In genomic region chr20:34298294-34298784, GRCh38 we compare ENCODE assay signal across 12 cellular contexts. TPM values are rescaled to one million over a fixed set of nuclear protein-coding genes. Genes with fewer than 3 reads are reported as not detected.
DNase-seq lines count a peak whose midpoint lies in the region; ATAC-seq and TF ChIP-seq lines count a peak whose summit lies in the region.
"Not testable (repeated sequence)": the region's sequence is repeated elsewhere in the genome, so short reads cannot be mapped to it uniquely, and the experiment has no call there.
"Had no signal": no experiment of that assay in that cellular context is flagged by ENCODE, and none has a peak within 500 bp of the region (broad histone marks: within the 10 kb centered on the region; RNA-seq: fewer than 3 reads in every experiment).

No MANE protein-coding gene starts in this region.

- not testable (repeated sequence) for H3K27ac Mint-ChIP-seq in GM23338, nephron

- H3K36me3 ChIP-seq in GM23338 (ENCODE audit: insufficient read depth) (peaks cover 15% of the 10 kb centered on the region), OCI-LY3 (replicated peaks; ENCODE audit: low read depth, low read length) (peaks cover 52% of the 10 kb centered on the region), ascending aorta (peaks cover 6 to 14% of the 10 kb centered on the region in 2 donors), gastroesophageal sphincter (peaks cover 0 to 26% of the 10 kb centered on the region in 2 donors), spleen (peaks cover 0 to 24% (median 8%) of the 10 kb centered on the region in 6 donors)
- H3K36me3 ChIP-seq in colonic mucosa = not testable (repeated sequence)

- not testable (repeated sequence) for H3K9me3 Mint-ChIP-seq in GM23338, nephron

- H3K27me3 ChIP-seq in GM23338 (ENCODE audit: insufficient read depth); OCI-LY3 (ENCODE audit: low read depth, low read length); ascending aorta; colonic mucosa; gastroesophageal sphincter; spleen (replicated peaks in 1 of 7): not testable (repeated sequence)

- H4K20me1 ChIP-seq in GM23338 (replicated peaks; ENCODE audit: insufficient read depth) (peaks cover 62% of the 10 kb centered on the region), OCI-LY3 (ENCODE audit: insufficient read depth, low read length) (peaks cover 48% of the 10 kb centered on the region)

- H3K4me3 Mint-ChIP-seq in GM23338, nephron: not testable (repeated sequence)

- H3K9me2 ChIP-seq in GM23338 (ENCODE audit: insufficient read depth) = not testable (repeated sequence)

- TF ChIP-seq POLR2A in gastroesophageal sphincter (IDR thresholded peaks at IDR 0.05); spleen (IDR thresholded peaks at IDR 0.05): not testable (repeated sequence)

- not testable (repeated sequence) for H3K9me3 ChIP-seq in OCI-LY3 (ENCODE audit: insufficient read depth, low read length); ascending aorta; colonic mucosa; gastroesophageal sphincter; spleen

- H3K9ac ChIP-seq in OCI-LY3 (ENCODE audit: low read length); colonic mucosa (ENCODE audit: low read depth in 2 of 2, low read length in 2 of 2): not testable (repeated sequence)

- peaks cover 13% of the 10 kb centered on the region for H3K27me3 Mint-ChIP-seq in GM23338 (ENCODE audit: insufficient read depth, low read depth, poor library complexity)
- not testable (repeated sequence) for H3K27me3 Mint-ChIP-seq in nephron (ENCODE audit: low read depth)

- not testable (repeated sequence) for DNase-seq in GM23338 (ENCODE audit: low spot score); ascending aorta (ENCODE audit: low spot score in 2 of 2); colonic mucosa; spleen

- not testable (repeated sequence) for H3K4me3 ChIP-seq in GM23338; OCI-LY3 (ENCODE audit: low read length); ascending aorta; colonic mucosa; gastroesophageal sphincter; spleen

- H3K79me2 ChIP-seq in GM23338 (replicated peaks; ENCODE audit: insufficient read depth) (peaks cover 88% of the 10 kb centered on the region), OCI-LY3 (ENCODE audit: low read length) (peaks cover 93% of the 10 kb centered on the region)

- intact Hi-C loops in ascending aorta (cut with DNase I); colonic mucosa (cut with DNase I); spleen (cut with DNase I; ENCODE audit: low total_unique reads): not testable (repeated sequence)

- peaks cover 19% of the 10 kb centered on the region for H3K4me1 Mint-ChIP-seq in GM23338
- H3K4me1 Mint-ChIP-seq in nephron = not testable (repeated sequence)

- H2AFZ ChIP-seq in GM23338; OCI-LY3 (ENCODE audit: low read depth, low read length): not testable (repeated sequence)

- peaks cover 18% of the 10 kb centered on the region for H3K4me1 ChIP-seq in GM23338 (ENCODE audit: insufficient read depth)
- H3K4me1 ChIP-seq in OCI-LY3 (ENCODE audit: low read length) = peaks cover 38% of the 10 kb centered on the region
- H3K4me1 ChIP-seq in ascending aorta, colonic mucosa: not testable (repeated sequence)
- peaks cover 0 to 22% (median 13%) of the 10 kb centered on the region in 3 donors for H3K4me1 ChIP-seq in gastroesophageal sphincter
- H3K4me1 ChIP-seq in spleen = peaks cover 0 to 43% (median 21%) of the 10 kb centered on the region in 6 donors

- not testable (repeated sequence) for H3K4me2 ChIP-seq in GM23338
- H3K4me2 ChIP-seq in OCI-LY3 (ENCODE audit: low read length) = peak overlapping the region; percentile 28; the same call in 1 of the 2 replicates

- ATAC-seq in GM23338, gastroesophageal sphincter: not testable (repeated sequence)

- H3F3A ChIP-seq in GM23338 (replicated peaks; ENCODE audit: low read depth) = not testable (repeated sequence)

- H3K27ac ChIP-seq in GM23338 (ENCODE audit: low read depth); OCI-LY3 (ENCODE audit: low read length); ascending aorta; colonic mucosa; gastroesophageal sphincter; spleen: not testable (repeated sequence)

- peaks cover 47% of the 10 kb centered on the region for H3K36me3 Mint-ChIP-seq in GM23338 (ENCODE audit: low read depth)
- H3K36me3 Mint-ChIP-seq in nephron (ENCODE audit: low read depth) = peaks cover 28% of the 10 kb centered on the region

- WGBS in gastroesophageal sphincter (ENCODE audit: low coverage in 1 of 2), 2 donors = 80% methylated on average over 1 of the region's 15 CpGs; no CpG with 5 or more reads in 1 of the 2 donors
- WGBS in spleen, 5 donors = 82 to 100% (median 93%) methylated on average over 1 to 10 of the region's 15 CpGs

- TF ChIP-seq EP300 in gastroesophageal sphincter (IDR thresholded peaks at IDR 0.05) = not testable (repeated sequence)

- TF ChIP-seq CTCF in GM23338 (conservative IDR thresholded peaks at IDR 0.05; ENCODE audit: low read depth in 2 of 2) (peak; percentile 5 to 47; a peak in 2 of 4 replicates), OCI-LY3 (IDR thresholded peaks at IDR 0.05; ENCODE audit: low read depth, low read length) (0 out of 2 replicates have a peak, but pooled peaks have one; percentile 12), ascending aorta (IDR thresholded peaks at IDR 0.05) (peak in 2 of 3 experiments; percentile 17 to 38), colonic mucosa (IDR thresholded peaks at IDR 0.05) (peak; percentile 29), gastroesophageal sphincter (IDR thresholded peaks at IDR 0.05) (peak in 3 of 4 experiments; percentile 30 to 40 (median 38)), nephron (IDR thresholded peaks at IDR 0.05; ENCODE audit: unreplicated experiment in 3 of 3) (peak in 2 of 3 experiments; percentile 28 to 33), spleen (IDR thresholded peaks at IDR 0.05 in 8 of 11, conservative IDR thresholded peaks at IDR 0.05 in 3 of 11) (peak in 7 of 11 experiments; percentile 18 to 47 (median 30))

TF ChIP-seq in GM23338, 12 proteins besides CTCF, POLR2A, EP300 and RAD21:
- peak; percentile 31; the same call in 1 of the 2 replicates for TF ChIP-seq CREB1 (CRISPR knock-in tag; IDR thresholded peaks at IDR 0.05; ENCODE audit: low read depth)

RNA-seq across cellular contexts. Expression of gene AHCY, which starts 4.8 kb away (rescaled TPM):
- total RNA-seq in GM23338 (2014; rRNA removed; shearing (Covaris generic)) = 404 and 423 TPM in 2 replicates
- polyA plus RNA-seq in GM23338 (2016; fragmentation: Nextera tagmentation; extraction: Ambion mirVana) (138 and 150 TPM in 2 replicates), spleen (10 to 100 TPM; 45.9 to 67.1 (median 55.2) TPM)
- total RNA-seq in ascending aorta (93.8 TPM), colonic mucosa (100 to 1,000 TPM in 1 of 2 donors, 10 to 100 TPM in 1; 79.4 to 192 TPM), gastroesophageal sphincter (10 to 100 TPM; 50.4 to 71.5 (median 58.0) TPM), spleen (10 to 100 TPM; 35.0 to 56.0 (median 46.3) TPM)

RNA-seq across cellular contexts. Expression of gene ASIP, which starts 57.1 kb away (rescaled TPM):
- total RNA-seq in GM23338 (2014; rRNA removed; shearing (Covaris generic)) = not detected in 2 replicates
- polyA plus RNA-seq in GM23338 (2016; fragmentation: Nextera tagmentation; extraction: Ambion mirVana) (not detected in 2 replicates), spleen (1 to 10 TPM in 2 of 3 donors, under 1 TPM in 1; 0.63 to 2.7 (median 1.7) TPM)
- total RNA-seq in ascending aorta (not detected), colonic mucosa (not detected), gastroesophageal sphincter (1 to 10 TPM in 1 of 4 donors, not detected in 3; 3.5 TPM), spleen (not detected)
- total RNA-seq: activated CD4-positive, alpha-beta memory T cell treated with anti-CD3 and anti-CD28 coated beads for 36 hours; CD8-positive, alpha-beta T cell; dermis microvascular lymphatic vessel endothelial cell; endothelial cell of umbilical vein; HT1080 had no signal
- polyA plus RNA-seq: endothelial cell of umbilical vein had no signal
